1 cellular context compared by ENCODE assay signal in genomic region chr11:45105233-45105992, GRCh38.
TF ChIP-seq lines count a peak whose summit lies in the region.

No MANE protein-coding gene starts in this region.

TF ChIP-seq in HepG2, 621 proteins besides CTCF, POLR2A, EP300 and RAD21 (continued from another document):
- TF ChIP-seq, protein P1, sequence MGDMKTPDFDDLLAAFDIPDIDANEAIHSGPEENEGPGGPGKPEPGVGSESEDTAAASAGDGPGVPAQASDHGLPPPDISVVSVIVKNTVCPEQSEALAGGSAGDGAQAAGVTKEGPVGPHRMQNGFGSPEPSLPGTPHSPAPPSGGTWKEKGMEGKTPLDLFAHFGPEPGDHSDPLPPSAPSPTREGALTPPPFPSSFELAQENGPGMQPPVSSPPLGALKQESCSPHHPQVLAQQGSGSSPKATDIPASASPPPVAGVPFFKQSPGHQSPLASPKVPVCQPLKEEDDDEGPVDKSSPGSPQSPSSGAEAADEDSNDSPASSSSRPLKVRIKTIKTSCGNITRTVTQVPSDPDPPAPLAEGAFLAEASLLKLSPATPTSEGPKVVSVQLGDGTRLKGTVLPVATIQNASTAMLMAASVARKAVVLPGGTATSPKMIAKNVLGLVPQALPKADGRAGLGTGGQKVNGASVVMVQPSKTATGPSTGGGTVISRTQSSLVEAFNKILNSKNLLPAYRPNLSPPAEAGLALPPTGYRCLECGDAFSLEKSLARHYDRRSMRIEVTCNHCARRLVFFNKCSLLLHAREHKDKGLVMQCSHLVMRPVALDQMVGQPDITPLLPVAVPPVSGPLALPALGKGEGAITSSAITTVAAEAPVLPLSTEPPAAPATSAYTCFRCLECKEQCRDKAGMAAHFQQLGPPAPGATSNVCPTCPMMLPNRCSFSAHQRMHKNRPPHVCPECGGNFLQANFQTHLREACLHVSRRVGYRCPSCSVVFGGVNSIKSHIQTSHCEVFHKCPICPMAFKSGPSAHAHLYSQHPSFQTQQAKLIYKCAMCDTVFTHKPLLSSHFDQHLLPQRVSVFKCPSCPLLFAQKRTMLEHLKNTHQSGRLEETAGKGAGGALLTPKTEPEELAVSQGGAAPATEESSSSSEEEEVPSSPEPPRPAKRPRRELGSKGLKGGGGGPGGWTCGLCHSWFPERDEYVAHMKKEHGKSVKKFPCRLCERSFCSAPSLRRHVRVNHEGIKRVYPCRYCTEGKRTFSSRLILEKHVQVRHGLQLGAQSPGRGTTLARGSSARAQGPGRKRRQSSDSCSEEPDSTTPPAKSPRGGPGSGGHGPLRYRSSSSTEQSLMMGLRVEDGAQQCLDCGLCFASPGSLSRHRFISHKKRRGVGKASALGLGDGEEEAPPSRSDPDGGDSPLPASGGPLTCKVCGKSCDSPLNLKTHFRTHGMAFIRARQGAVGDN (CRISPR knock-in tag; IDR thresholded peaks at IDR 0.05), result peak; percentile 19; the same call in 1 of the 2 replicates
- TF ChIP-seq SALL1 (CRISPR knock-in tag; IDR thresholded peaks at IDR 0.05) (0 out of 2 replicates have a peak, but pooled peaks have one; percentile 24), NONO (IDR thresholded peaks at IDR 0.05) (no peak), NONO (CRISPR knock-in tag; conservative IDR thresholded peaks at IDR 0.05) (0 out of 2 replicates have a peak, but pooled peaks have one; percentile 43), ZMAT3 (CRISPR knock-in tag; conservative IDR thresholded peaks at IDR 0.05) (no peak), ZMYM4 (CRISPR knock-in tag; IDR thresholded peaks at IDR 0.05) (no peak), KLF13 (CRISPR knock-in tag; IDR thresholded peaks at IDR 0.05) (0 out of 2 replicates have a peak, but pooled peaks have one; percentile 32), TEAD3 (CRISPR knock-in tag; optimal IDR thresholded peaks at IDR 0.05; ENCODE audit: borderline replicate concordance) (peak; percentile 33), FOXO1 (CRISPR knock-in tag; IDR thresholded peaks at IDR 0.05) (peak; percentile 21; the same call in 1 of the 2 replicates), MAZ (IDR thresholded peaks at IDR 0.05; ENCODE audit: borderline replicate concordance, low read depth, low read length) (0 out of 2 replicates have a peak, but pooled peaks have one; percentile 45), MAZ (CRISPR knock-in tag; IDR thresholded peaks at IDR 0.05; ENCODE audit: low read depth) (no peak), REPIN1 (CRISPR knock-in tag; IDR thresholded peaks at IDR 0.05; ENCODE audit: borderline replicate concordance, low read depth) (peak; percentile 47; the same call in 1 of the 2 replicates), ZNF768 (CRISPR knock-in tag; IDR thresholded peaks at IDR 0.05) (peak; percentile 98), MTA1 (CRISPR knock-in tag; IDR thresholded peaks at IDR 0.05; ENCODE audit: borderline replicate concordance) (no peak), KDM4B (CRISPR knock-in tag; IDR thresholded peaks at IDR 0.05) (0 out of 2 replicates have a peak, but pooled peaks have one; percentile 41), TGIF2 (CRISPR knock-in tag; IDR thresholded peaks at IDR 0.05) (0 out of 2 replicates have a peak, but pooled peaks have one; percentile 22), XRCC5 (optimal IDR thresholded peaks at IDR 0.05; ENCODE audit: low read length) (peak; percentile 55), ZFX (CRISPR knock-in tag; IDR thresholded peaks at IDR 0.05; ENCODE audit: low read depth) (peak; percentile 39; the same call in 1 of the 2 replicates), SMC3 (IDR thresholded peaks at IDR 0.05; ENCODE audit: low read length) (peak; percentile 45), STAG1 (CRISPR knock-in tag; IDR thresholded peaks at IDR 0.05) (peak; percentile 81), GABPB1 (CRISPR knock-in tag; IDR thresholded peaks at IDR 0.05) (peak; percentile 30; the same call in 1 of the 2 replicates)
- TF ChIP-seq, protein P2, sequence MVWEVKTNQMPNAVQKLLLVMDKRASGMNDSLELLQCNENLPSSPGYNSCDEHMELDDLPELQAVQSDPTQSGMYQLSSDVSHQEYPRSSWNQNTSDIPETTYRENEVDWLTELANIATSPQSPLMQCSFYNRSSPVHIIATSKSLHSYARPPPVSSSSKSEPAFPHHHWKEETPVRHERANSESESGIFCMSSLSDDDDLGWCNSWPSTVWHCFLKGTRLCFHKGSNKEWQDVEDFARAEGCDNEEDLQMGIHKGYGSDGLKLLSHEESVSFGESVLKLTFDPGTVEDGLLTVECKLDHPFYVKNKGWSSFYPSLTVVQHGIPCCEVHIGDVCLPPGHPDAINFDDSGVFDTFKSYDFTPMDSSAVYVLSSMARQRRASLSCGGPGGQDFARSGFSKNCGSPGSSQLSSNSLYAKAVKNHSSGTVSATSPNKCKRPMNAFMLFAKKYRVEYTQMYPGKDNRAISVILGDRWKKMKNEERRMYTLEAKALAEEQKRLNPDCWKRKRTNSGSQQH (CRISPR knock-in tag; IDR thresholded peaks at IDR 0.05; ENCODE audit: low read depth), result peak; percentile 42; the same call in 1 of the 2 replicates
- TF ChIP-seq, protein P3, sequence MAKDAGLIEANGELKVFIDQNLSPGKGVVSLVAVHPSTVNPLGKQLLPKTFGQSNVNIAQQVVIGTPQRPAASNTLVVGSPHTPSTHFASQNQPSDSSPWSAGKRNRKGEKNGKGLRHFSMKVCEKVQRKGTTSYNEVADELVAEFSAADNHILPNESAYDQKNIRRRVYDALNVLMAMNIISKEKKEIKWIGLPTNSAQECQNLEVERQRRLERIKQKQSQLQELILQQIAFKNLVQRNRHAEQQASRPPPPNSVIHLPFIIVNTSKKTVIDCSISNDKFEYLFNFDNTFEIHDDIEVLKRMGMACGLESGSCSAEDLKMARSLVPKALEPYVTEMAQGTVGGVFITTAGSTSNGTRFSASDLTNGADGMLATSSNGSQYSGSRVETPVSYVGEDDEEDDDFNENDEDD (CRISPR knock-in tag; IDR thresholded peaks at IDR 0.05; ENCODE audit: borderline replicate concordance), result no peak
- TF ChIP-seq, protein P4, sequence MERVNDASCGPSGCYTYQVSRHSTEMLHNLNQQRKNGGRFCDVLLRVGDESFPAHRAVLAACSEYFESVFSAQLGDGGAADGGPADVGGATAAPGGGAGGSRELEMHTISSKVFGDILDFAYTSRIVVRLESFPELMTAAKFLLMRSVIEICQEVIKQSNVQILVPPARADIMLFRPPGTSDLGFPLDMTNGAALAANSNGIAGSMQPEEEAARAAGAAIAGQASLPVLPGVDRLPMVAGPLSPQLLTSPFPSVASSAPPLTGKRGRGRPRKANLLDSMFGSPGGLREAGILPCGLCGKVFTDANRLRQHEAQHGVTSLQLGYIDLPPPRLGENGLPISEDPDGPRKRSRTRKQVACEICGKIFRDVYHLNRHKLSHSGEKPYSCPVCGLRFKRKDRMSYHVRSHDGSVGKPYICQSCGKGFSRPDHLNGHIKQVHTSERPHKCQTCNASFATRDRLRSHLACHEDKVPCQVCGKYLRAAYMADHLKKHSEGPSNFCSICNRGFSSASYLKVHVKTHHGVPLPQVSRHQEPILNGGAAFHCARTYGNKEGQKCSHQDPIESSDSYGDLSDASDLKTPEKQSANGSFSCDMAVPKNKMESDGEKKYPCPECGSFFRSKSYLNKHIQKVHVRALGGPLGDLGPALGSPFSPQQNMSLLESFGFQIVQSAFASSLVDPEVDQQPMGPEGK (CRISPR knock-in tag; IDR thresholded peaks at IDR 0.05), result 0 out of 2 replicates have a peak, but pooled peaks have one; percentile 31
